ENCODE assay signal across 8 cellular contexts in the genomic region with DNA sequence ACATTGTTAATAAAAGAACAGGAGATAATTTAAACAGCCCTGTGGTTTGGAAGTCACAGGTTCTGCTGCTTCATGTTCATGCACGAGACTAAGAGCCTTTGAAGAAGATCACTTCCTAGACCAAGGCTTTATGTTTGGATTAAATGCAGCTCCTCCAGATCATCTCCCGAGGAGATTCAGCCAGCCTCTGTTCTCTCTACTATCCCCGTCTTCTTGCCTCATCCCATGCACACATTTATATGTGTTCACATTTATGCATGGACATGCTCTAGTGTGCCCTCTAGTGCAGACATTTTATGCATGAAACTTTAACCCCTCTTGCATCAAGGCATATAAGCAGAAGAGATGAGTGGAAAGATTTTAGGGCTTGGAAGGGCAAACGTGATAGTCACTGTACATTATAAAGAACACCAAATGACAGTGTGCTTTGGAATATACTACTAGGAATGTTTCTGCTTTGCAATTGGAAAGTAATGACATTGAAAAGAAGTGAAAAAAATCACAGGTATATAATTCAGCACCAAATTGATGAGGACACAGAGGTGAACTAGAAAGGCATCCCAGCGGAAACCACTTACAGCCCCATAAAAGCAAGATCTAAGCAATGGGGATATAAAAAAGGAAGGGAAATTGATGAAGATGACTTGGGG.
DNase-seq lines count a peak whose midpoint lies in the region; ATAC-seq, FAIRE-seq and TF ChIP-seq lines count a peak whose summit lies in the region.
"Not testable (repeated sequence)": the region's sequence is repeated elsewhere in the genome, so short reads cannot be mapped to it uniquely, and the experiment has no call there.

No MANE protein-coding gene starts in this region.

- not testable (repeated sequence) for TF ChIP-seq POLR2A in GM12891 (IDR thresholded peaks at IDR 0.05; ENCODE audit: low read depth, low read length); HepG2 (IDR thresholded peaks at IDR 0.05; ENCODE audit: insufficient read depth in 1 of 2, low read depth in 2 of 2, low read length in 2 of 2)

- not testable (repeated sequence) for H4K20me1 ChIP-seq in HepG2 (ENCODE audit: insufficient read depth, low read length)

- intact Hi-C loops in HepG2 (cut with micrococcal nuclease; ENCODE audit: unreplicated experiment); pancreas (cut with DNase I): not testable (repeated sequence)

- peak overlapping the region; percentile 56 for H3K4me3 Mint-ChIP-seq in activated naive CD8-positive, alpha-beta T cell

- peak; percentile 28 for TF ChIP-seq CTCF in 22Rv1 (IDR thresholded peaks at IDR 0.05)
- 0 out of 2 replicates have a peak, but pooled peaks have one; percentile 9 for TF ChIP-seq CTCF in LNCAP (IDR thresholded peaks at IDR 0.05)
- not testable (repeated sequence) for TF ChIP-seq CTCF in fibroblast of pulmonary artery (IDR thresholded peaks at IDR 0.05; ENCODE audit: low read length, missing control alignments); HepG2 (CRISPR knock-in tag; IDR thresholded peaks at IDR 0.05); pancreas (IDR thresholded peaks at IDR 0.05)

- not testable (repeated sequence) for H3K27me3 ChIP-seq in HepG2 (ENCODE audit: control insufficient read depth in 1 of 2, insufficient read depth in 2 of 2, low read length in 2 of 2); pancreas

- BruUV-seq in HepG2 (replicated peaks; lab: Mats Ljungman, UMichigan), result not testable (repeated sequence)

- in situ Hi-C loops in HepG2 (cut with HindIII; ENCODE audit: extremely low pct_ligation_motif_present, low pct_unique_long_range_greater_than_20kb), result not testable (repeated sequence)

- not testable (repeated sequence) for DNase-seq in GM12891 (ENCODE audit: insufficient read length, low spot score); HepG2 (ENCODE audit: low spot score); pancreas
- peak; percentile 34 for DNase-seq in fibroblast of pulmonary artery (ENCODE audit: low read depth)

- H3K36me3 ChIP-seq in HepG2 (replicated peaks in 1 of 2; ENCODE audit: control insufficient read depth in 1 of 2, insufficient read depth in 2 of 2, low read length in 2 of 2); pancreas: not testable (repeated sequence)

- POLR2A ChIA-PET in HepG2 (lab: Yijun Ruan, JAX), result not testable (repeated sequence)

- peaks cover 21% of the 10 kb centered on the region for H3K4me1 Mint-ChIP-seq in activated naive CD8-positive, alpha-beta T cell (ENCODE audit: low read depth)

- not testable (repeated sequence) for H3K9ac ChIP-seq in HepG2 (ENCODE audit: insufficient read depth, low read depth, low read length)

- TF ChIP-seq RAD21 in HepG2 (CRISPR knock-in tag; IDR thresholded peaks at IDR 0.05), result not testable (repeated sequence)

- not testable (repeated sequence) for H3K9me3 ChIP-seq in HepG2 (ENCODE audit: low read length); pancreas

- peak overlapping the region; percentile 96 for H3K27ac Mint-ChIP-seq in activated naive CD8-positive, alpha-beta T cell

- peak; percentile 18 to 27 for ATAC-seq in activated CD4-positive, CD25-positive, alpha-beta regulatory T cell treated with anti-CD3 and anti-CD28 coated beads, Interleukin-2, amount 50 U/mL, for 24 hours
- ATAC-seq in HepG2 (peak; percentile 81), pancreas (peak in 3 of 4 donors; percentile 63 to 74 (median 70))

- H3K4me3 ChIP-seq in fibroblast of pulmonary artery (replicated peaks; ENCODE audit: low read depth, low read length); HepG2 (replicated peaks in 1 of 3; ENCODE audit: insufficient read depth in 1 of 3, low read depth in 2 of 3, low read length in 3 of 3); pancreas: not testable (repeated sequence)

- not testable (repeated sequence) for H3K4me1 ChIP-seq in HepG2 (ENCODE audit: insufficient read depth, low read length); pancreas

- not testable (repeated sequence) for H3K27ac ChIP-seq in 22Rv1; HepG2 (ENCODE audit: extremely low read length, insufficient read depth, low read length); pancreas

- WGBS in HepG2 (ENCODE audit: low lambda C conversion rate), result 80% methylated on average over 5 of the region's 5 CpGs
- 44 to 48% methylated on average over 4 of the region's 5 CpGs for WGBS in pancreas, 2 donors

- CTCF ChIA-PET in HepG2 (lab: Yijun Ruan, JAX; ENCODE audit: low intra/inter-chr PET ratio, low total read pairs), result not testable (repeated sequence)

- H3K79me2 ChIP-seq in HepG2 (ENCODE audit: insufficient read depth, low read length), result not testable (repeated sequence)

- FAIRE-seq in GM12891 (lab: Jason Lieb, UNC) (peak; percentile 89), HepG2 (lab: Jason Lieb, UNC) (peak; percentile 92)
- not testable (repeated sequence) for FAIRE-seq in pancreas (lab: Jason Lieb, UNC)

- not testable (repeated sequence) for H3K9me3 Mint-ChIP-seq in activated naive CD8-positive, alpha-beta T cell (ENCODE audit: low read depth)

- not testable (repeated sequence) for H3K36me3 Mint-ChIP-seq in activated naive CD8-positive, alpha-beta T cell

- not testable (repeated sequence) for H3K27me3 Mint-ChIP-seq in activated naive CD8-positive, alpha-beta T cell

- H3K4me2 ChIP-seq in HepG2 (ENCODE audit: low read depth, low read length), result not testable (repeated sequence)

- TF ChIP-seq EP300 in HepG2 (IDR thresholded peaks at IDR 0.05; ENCODE audit: low read depth in 2 of 2, low read length in 2 of 2); HepG2 (CRISPR knock-in tag; IDR thresholded peaks at IDR 0.05; ENCODE audit: borderline replicate concordance): not testable (repeated sequence)

- H2AFZ ChIP-seq in HepG2 (ENCODE audit: low read length), result not testable (repeated sequence)

Comparison
In these comparisons a context has a peak if more than half of its experiments do, and no peak if none do; other contexts are left out.
1. ATAC-seq: peak in every context shown above with its lines; median percentile 81 in HepG2; 70 in pancreas; 22 in activated CD4-positive, CD25-positive, alpha-beta regulatory T cell treated with anti-CD3 and anti-CD28 coated beads, Interleukin-2, amount 50 U/mL, for 24 hours.